Comparison of ENCODE assay signal across 11 cellular contexts in genomic region chr15:47409038-47409437, GRCh38.
"Had no signal": no experiment of that assay in that cellular context is flagged by ENCODE, and none has a peak within 500 bp of the region (broad histone marks: within the 10 kb centered on the region; RNA-seq: fewer than 3 reads in every experiment).

No MANE protein-coding gene starts in this region.

- DNase-seq: activated CD4-positive, alpha-beta T cell treated with anti-CD3 and anti-CD28 coated beads, Interleukin-2, amount 50 U/mL, for 4 hours; activated CD4-positive, CD25-positive, alpha-beta regulatory T cell; activated naive CD4-positive, alpha-beta T cell treated with anti-CD3 and anti-CD28 coated beads, Interleukin-2, amount 50 U/mL, for 16 hours; activated T-cell treated with anti-CD3 and anti-CD28 coated beads, Interleukin-2, amount 50 U/mL, for 1 hour; amniotic stem cell; brain microvascular endothelial cell; right cardiac atrium; T-helper 17 cell; transverse colon had no signal

- H3K27me3 ChIP-seq: brain microvascular endothelial cell, transverse colon had no signal

- H3K9me3 ChIP-seq: transverse colon had no signal

- H3K27ac ChIP-seq: brain microvascular endothelial cell, transverse colon had no signal

- H3K4me3 ChIP-seq: smooth muscle cell, transverse colon had no signal

- H3K36me3 ChIP-seq: brain microvascular endothelial cell, transverse colon had no signal

- H3K4me2 ChIP-seq: smooth muscle cell had no signal

- ATAC-seq: SK-N-SH treated with all-trans-retinoic acid at 6 μM for 48 hours, T-helper 17 cell had no signal

- H3K4me1 ChIP-seq: transverse colon had no signal
